ENCODE assay signal across 1 cellular context in the genomic region with DNA sequence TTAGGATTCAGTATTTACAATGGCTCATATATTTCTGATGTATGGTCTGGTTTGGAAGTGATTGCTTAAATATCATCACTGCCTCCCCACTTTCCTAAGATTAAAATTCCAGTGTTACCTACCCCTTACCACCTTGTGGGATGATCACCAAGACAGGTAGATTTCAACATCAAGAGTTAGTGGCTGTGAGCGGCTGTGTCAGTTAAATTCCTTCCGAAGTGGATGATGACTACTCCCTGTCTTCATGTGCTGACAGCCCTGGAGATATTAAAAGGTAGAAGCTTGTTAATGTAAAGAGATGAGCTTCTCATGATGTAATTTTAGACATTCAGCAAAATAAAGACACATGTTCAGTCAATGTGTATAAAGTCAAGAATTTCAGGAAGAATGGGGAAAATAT.
TF ChIP-seq lines count a peak whose summit lies in the region.

No MANE protein-coding gene starts in this region.

TF ChIP-seq in SK-N-SH, 30 proteins besides CTCF, POLR2A, EP300 and RAD21 (continued from another document):
- TF ChIP-seq MEF2A (IDR thresholded peaks at IDR 0.05; ENCODE audit: borderline replicate concordance, low read depth), result no peak
- TF ChIP-seq FOXJ3 (CRISPR knock-in tag; IDR thresholded peaks at IDR 0.05), result no peak
- no peak for TF ChIP-seq GABPA (IDR thresholded peaks at IDR 0.05; ENCODE audit: low read depth)
- TF ChIP-seq FOXM1 (IDR thresholded peaks at IDR 0.05; ENCODE audit: low read depth), result no peak
